In the genomic region with DNA sequence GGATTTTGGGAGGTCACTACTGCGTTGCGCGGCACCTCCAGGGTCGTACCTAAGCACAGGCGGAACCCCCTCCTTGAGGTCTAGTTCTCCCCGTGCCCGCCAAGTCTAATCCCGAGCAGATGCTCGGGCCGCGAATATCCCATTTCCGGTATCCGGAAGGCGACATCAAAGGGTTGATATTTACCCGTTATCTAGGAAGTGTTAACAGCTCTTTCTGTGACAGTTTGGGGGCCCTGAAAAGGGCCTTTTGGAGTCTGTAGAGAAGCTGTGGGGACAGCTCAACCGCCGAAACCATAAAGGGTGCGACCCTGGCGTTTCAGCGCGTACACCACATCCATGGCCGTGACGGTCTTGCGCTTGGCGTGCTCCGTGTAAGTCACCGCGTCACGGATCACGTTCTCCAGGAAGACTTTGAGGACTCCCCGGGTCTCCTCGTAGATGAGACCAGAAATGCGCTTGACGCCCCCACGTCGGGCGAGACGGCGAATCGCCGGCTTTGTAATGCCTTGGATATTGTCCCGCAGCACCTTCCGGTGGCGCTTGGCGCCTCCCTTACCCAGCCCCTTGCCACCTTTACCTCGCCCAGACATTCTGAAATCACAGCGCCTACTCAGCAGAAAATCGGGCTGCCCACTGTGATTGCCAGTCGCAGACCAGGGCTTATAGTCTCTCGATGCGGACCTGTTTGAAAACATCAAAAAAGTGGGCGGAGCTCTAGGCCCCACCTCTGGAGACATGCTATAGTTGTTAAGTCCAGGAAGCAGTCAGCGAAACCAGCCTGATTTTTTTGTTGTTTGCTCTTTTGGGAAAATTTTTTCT, we compare ENCODE assay signal across 1 cellular context.
TF ChIP-seq lines count a peak whose summit lies in the region.

No MANE protein-coding gene starts in this region.

TF ChIP-seq in HEK293, 187 proteins besides CTCF, POLR2A, EP300 and RAD21 (continued from another document):
- TF ChIP-seq, protein P1, sequence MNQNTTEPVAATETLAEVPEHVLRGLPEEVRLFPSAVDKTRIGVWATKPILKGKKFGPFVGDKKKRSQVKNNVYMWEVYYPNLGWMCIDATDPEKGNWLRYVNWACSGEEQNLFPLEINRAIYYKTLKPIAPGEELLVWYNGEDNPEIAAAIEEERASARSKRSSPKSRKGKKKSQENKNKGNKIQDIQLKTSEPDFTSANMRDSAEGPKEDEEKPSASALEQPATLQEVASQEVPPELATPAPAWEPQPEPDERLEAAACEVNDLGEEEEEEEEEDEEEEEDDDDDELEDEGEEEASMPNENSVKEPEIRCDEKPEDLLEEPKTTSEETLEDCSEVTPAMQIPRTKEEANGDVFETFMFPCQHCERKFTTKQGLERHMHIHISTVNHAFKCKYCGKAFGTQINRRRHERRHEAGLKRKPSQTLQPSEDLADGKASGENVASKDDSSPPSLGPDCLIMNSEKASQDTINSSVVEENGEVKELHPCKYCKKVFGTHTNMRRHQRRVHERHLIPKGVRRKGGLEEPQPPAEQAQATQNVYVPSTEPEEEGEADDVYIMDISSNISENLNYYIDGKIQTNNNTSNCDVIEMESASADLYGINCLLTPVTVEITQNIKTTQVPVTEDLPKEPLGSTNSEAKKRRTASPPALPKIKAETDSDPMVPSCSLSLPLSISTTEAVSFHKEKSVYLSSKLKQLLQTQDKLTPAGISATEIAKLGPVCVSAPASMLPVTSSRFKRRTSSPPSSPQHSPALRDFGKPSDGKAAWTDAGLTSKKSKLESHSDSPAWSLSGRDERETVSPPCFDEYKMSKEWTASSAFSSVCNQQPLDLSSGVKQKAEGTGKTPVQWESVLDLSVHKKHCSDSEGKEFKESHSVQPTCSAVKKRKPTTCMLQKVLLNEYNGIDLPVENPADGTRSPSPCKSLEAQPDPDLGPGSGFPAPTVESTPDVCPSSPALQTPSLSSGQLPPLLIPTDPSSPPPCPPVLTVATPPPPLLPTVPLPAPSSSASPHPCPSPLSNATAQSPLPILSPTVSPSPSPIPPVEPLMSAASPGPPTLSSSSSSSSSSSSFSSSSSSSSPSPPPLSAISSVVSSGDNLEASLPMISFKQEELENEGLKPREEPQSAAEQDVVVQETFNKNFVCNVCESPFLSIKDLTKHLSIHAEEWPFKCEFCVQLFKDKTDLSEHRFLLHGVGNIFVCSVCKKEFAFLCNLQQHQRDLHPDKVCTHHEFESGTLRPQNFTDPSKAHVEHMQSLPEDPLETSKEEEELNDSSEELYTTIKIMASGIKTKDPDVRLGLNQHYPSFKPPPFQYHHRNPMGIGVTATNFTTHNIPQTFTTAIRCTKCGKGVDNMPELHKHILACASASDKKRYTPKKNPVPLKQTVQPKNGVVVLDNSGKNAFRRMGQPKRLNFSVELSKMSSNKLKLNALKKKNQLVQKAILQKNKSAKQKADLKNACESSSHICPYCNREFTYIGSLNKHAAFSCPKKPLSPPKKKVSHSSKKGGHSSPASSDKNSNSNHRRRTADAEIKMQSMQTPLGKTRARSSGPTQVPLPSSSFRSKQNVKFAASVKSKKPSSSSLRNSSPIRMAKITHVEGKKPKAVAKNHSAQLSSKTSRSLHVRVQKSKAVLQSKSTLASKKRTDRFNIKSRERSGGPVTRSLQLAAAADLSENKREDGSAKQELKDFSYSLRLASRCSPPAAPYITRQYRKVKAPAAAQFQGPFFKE (tag by site-specific recombination; IDR thresholded peaks at IDR 0.05; ENCODE audit: borderline replicate concordance), result no peak
- TF ChIP-seq ZNF175 (tag by site-specific recombination; IDR thresholded peaks at IDR 0.05), result no peak
- TF ChIP-seq ZNF433 (tag by site-specific recombination; IDR thresholded peaks at IDR 0.05; ENCODE audit: low read depth), result no peak
- no peak; the same call in 1 of the 2 replicates for TF ChIP-seq TCF7L2 (IDR thresholded peaks at IDR 0.05; ENCODE audit: borderline replicate concordance, low read depth, low read length)
- TF ChIP-seq ZNF404 (tag by site-specific recombination; IDR thresholded peaks at IDR 0.05), result no peak
- no peak for TF ChIP-seq ZNF37A (tag by site-specific recombination; IDR thresholded peaks at IDR 0.05)
